ENCODE assay signal across 14 cellular contexts in genomic region chr13:91346062-91346461, GRCh38. TPM values are rescaled to one million over a fixed set of nuclear protein-coding genes. Genes with fewer than 3 reads are reported as not detected.
DNase-seq lines count a peak whose midpoint lies in the region; ATAC-seq and TF ChIP-seq lines count a peak whose summit lies in the region.
"Had no signal": no experiment of that assay in that cellular context is flagged by ENCODE, and none has a peak within 500 bp of the region (broad histone marks: within the 10 kb centered on the region; RNA-seq: fewer than 3 reads in every experiment).

No MANE protein-coding gene starts in this region.

- H3K27me3 Mint-ChIP-seq in activated naive CD4-positive, alpha-beta T cell treated with anti-CD3 and anti-CD28 coated beads, Interleukin-2, amount 50 U/mL, for 24 hours, result no peaks in the 10 kb centered on the region
- H3K27me3 Mint-ChIP-seq in activated CD4-positive, alpha-beta memory T cell treated with anti-CD3 and anti-CD28 coated beads, Interleukin-2, amount 10 ng/mL, durations not matched to agents 7 days and 5 days, result peaks cover 4% of the 10 kb centered on the region
- no peaks in the 10 kb centered on the region for H3K27me3 Mint-ChIP-seq in stimulated activated naive CD8-positive, alpha-beta T cell treated with anti-CD3 and anti-CD28 coated beads, Interleukin-15, amount 100 ng/mL, for 72 hours

- peaks cover 30% of the 10 kb centered on the region for H3K4me1 Mint-ChIP-seq in activated naive CD4-positive, alpha-beta T cell treated with anti-CD3 and anti-CD28 coated beads, Interleukin-2, amount 50 U/mL, for 24 hours
- peaks cover 36% of the 10 kb centered on the region for H3K4me1 Mint-ChIP-seq in activated CD4-positive, alpha-beta memory T cell treated with anti-CD3 and anti-CD28 coated beads, Interleukin-2, amount 10 ng/mL, durations not matched to agents 7 days and 5 days
- peaks cover 32% of the 10 kb centered on the region for H3K4me1 Mint-ChIP-seq in stimulated activated naive CD8-positive, alpha-beta T cell treated with anti-CD3 and anti-CD28 coated beads, Interleukin-15, amount 100 ng/mL, for 72 hours

- 0 out of 2 replicates have a peak, but pooled peaks cover 7% of the 10 kb centered on the region for H4K20me1 ChIP-seq in KMS-11 (ENCODE audit: insufficient read depth)

- POLR2A ChIA-PET in activated CD4-positive, alpha-beta memory T cell treated with anti-CD3 and anti-CD28 coated beads, Interleukin-2, amount 10 ng/mL, durations not matched to agents 7 days and 5 days (lab: Charles Lee), result interaction anchor here (1.2 to 2.6 kb wide), 4 partner anchors 12 to 33 kb away, joined by 4 to 12 read pairs (median 10); no protein-coding TSS in a partner anchor

- CTCF ChIA-PET in activated CD4-positive, alpha-beta memory T cell treated with anti-CD3 and anti-CD28 coated beads, Interleukin-2, amount 10 ng/mL, durations not matched to agents 7 days and 5 days (lab: Charles Lee), result interaction anchor here (1.4 kb wide), 1 partner anchor 34 kb away, joined by 8 read pairs; no protein-coding TSS in a partner anchor

- H3K9me3 Mint-ChIP-seq in activated naive CD4-positive, alpha-beta T cell treated with anti-CD3 and anti-CD28 coated beads, Interleukin-2, amount 50 U/mL, for 24 hours, result no peaks in the 10 kb centered on the region
- no peaks in the 10 kb centered on the region for H3K9me3 Mint-ChIP-seq in activated CD4-positive, alpha-beta memory T cell treated with anti-CD3 and anti-CD28 coated beads, Interleukin-2, amount 10 ng/mL, durations not matched to agents 7 days and 5 days
- peaks cover 0 to 7% of the 10 kb centered on the region in 2 donors for H3K9me3 Mint-ChIP-seq in stimulated activated naive CD8-positive, alpha-beta T cell treated with anti-CD3 and anti-CD28 coated beads, Interleukin-15, amount 100 ng/mL, for 72 hours
- H3K9me3 Mint-ChIP-seq: CD8-positive, alpha-beta memory T cell; WTC11 had no signal

- H3K79me2 ChIP-seq in KMS-11 (ENCODE audit: insufficient read depth, low read depth), result peaks cover 22% of the 10 kb centered on the region

- peak overlapping the region; percentile 80 for H3K4me3 Mint-ChIP-seq in activated naive CD4-positive, alpha-beta T cell treated with anti-CD3 and anti-CD28 coated beads, Interleukin-2, amount 50 U/mL, for 24 hours
- no peak overlapping the region for H3K4me3 Mint-ChIP-seq in activated CD4-positive, alpha-beta memory T cell treated with anti-CD3 and anti-CD28 coated beads, Interleukin-2, amount 10 ng/mL, durations not matched to agents 7 days and 5 days
- H3K4me3 Mint-ChIP-seq in stimulated activated naive CD8-positive, alpha-beta T cell treated with anti-CD3 and anti-CD28 coated beads, Interleukin-15, amount 100 ng/mL, for 72 hours, result peak overlapping the region; percentile 56 to 97

- peak overlapping the region; percentile 99 for H3K27ac Mint-ChIP-seq in activated naive CD4-positive, alpha-beta T cell treated with anti-CD3 and anti-CD28 coated beads, Interleukin-2, amount 50 U/mL, for 24 hours
- H3K27ac Mint-ChIP-seq in activated CD4-positive, alpha-beta memory T cell treated with anti-CD3 and anti-CD28 coated beads, Interleukin-2, amount 10 ng/mL, durations not matched to agents 7 days and 5 days, result peak overlapping the region; percentile 96
- peak overlapping the region in 1 of 2 donors; percentile 95 for H3K27ac Mint-ChIP-seq in stimulated activated naive CD8-positive, alpha-beta T cell treated with anti-CD3 and anti-CD28 coated beads, Interleukin-15, amount 100 ng/mL, for 72 hours

- peaks cover 15% of the 10 kb centered on the region; the same call in 1 of the 2 replicates for H3K36me3 ChIP-seq in KMS-11 (ENCODE audit: insufficient read depth)
- H3K36me3 ChIP-seq: cardiac muscle cell had no signal

- H3K27me3 ChIP-seq in KMS-11 (ENCODE audit: insufficient read depth, low read depth), result no peaks in the 10 kb centered on the region
- H3K27me3 ChIP-seq: cardiac muscle cell had no signal

- no peak overlapping the region for H3K9ac ChIP-seq in KMS-11

- H2AFZ ChIP-seq in KMS-11 (ENCODE audit: low read depth), result peak overlapping the region; percentile 59; the same call in 1 of the 2 replicates

- TF ChIP-seq CTCF in KMS-11 (conservative IDR thresholded peaks at IDR 0.05; ENCODE audit: low read depth, low read length), result no peak

- peaks cover 16% of the 10 kb centered on the region for H3K4me1 ChIP-seq in KMS-11 (ENCODE audit: low read depth, poor library complexity, severe bottlenecking)

- no peak overlapping the region for H3K4me3 ChIP-seq in KMS-11 (IDR thresholded peaks at IDR 0.05; ENCODE audit: insufficient read depth, low read depth, low read length)

- H3K4me2 ChIP-seq in KMS-11, result peak overlapping the region; percentile 52

- no peak for ATAC-seq in stimulated activated naive CD8-positive, alpha-beta T cell treated with anti-CD3 and anti-CD28 coated beads, Interleukin-15, amount 100 ng/mL, for 72 hours
- ATAC-seq in HG02973 (IDR thresholded peaks at IDR 0.05; ENCODE audit: unreplicated experiment), result no peak

- peaks cover 19% of the 10 kb centered on the region for H3K36me3 Mint-ChIP-seq in activated naive CD4-positive, alpha-beta T cell treated with anti-CD3 and anti-CD28 coated beads, Interleukin-2, amount 50 U/mL, for 24 hours
- H3K36me3 Mint-ChIP-seq in activated CD4-positive, alpha-beta memory T cell treated with anti-CD3 and anti-CD28 coated beads, Interleukin-2, amount 10 ng/mL, durations not matched to agents 7 days and 5 days (ENCODE audit: low read depth), result peaks cover 22% of the 10 kb centered on the region
- H3K36me3 Mint-ChIP-seq: immature natural killer cell had no signal

- H3K27ac ChIP-seq in KMS-11, result peak overlapping the region; percentile 92; the same call in 1 of the 2 replicates
- H3K27ac ChIP-seq: thoracic aorta had no signal

- no peak for DNase-seq in activated naive CD4-positive, alpha-beta T cell (lab: John Stamatoyannopoulos, UW)
- DNase-seq in activated CD4-positive, alpha-beta memory T cell treated with anti-CD3 and anti-CD28 coated beads, Interleukin-2, amount 10 ng/mL, durations not matched to agents 7 days and 5 days, result no peak
- no peak for DNase-seq in stimulated activated naive CD8-positive, alpha-beta T cell treated with anti-CD3 and anti-CD28 coated beads, Interleukin-15, amount 100 ng/mL, for 72 hours
- DNase-seq in islet precursor cell, result no peak
- DNase-seq: immature natural killer cell, NCI-H1105, NCI-H2081 treated with DMSO at 0.1 percent for 48 hours had no signal

RNA-seq across cellular contexts. Expression of gene MIR17HG, which starts 1.4 kb away (rescaled TPM):
- total RNA-seq in activated CD4-positive, alpha-beta memory T cell treated with anti-CD3 and anti-CD28 coated beads, Interleukin-2, amount 10 ng/mL, durations not matched to agents 7 days and 5 days, result 1 to 10 TPM; 6.7 to 7.7 TPM

RNA-seq across cellular contexts. Expression of gene GPC5, which starts 52.4 kb away (rescaled TPM):
- not detected for total RNA-seq in activated CD4-positive, alpha-beta memory T cell treated with anti-CD3 and anti-CD28 coated beads, Interleukin-2, amount 10 ng/mL, durations not matched to agents 7 days and 5 days
